Comparison of ENCODE assay signal across 1 cellular context in the genomic region with DNA sequence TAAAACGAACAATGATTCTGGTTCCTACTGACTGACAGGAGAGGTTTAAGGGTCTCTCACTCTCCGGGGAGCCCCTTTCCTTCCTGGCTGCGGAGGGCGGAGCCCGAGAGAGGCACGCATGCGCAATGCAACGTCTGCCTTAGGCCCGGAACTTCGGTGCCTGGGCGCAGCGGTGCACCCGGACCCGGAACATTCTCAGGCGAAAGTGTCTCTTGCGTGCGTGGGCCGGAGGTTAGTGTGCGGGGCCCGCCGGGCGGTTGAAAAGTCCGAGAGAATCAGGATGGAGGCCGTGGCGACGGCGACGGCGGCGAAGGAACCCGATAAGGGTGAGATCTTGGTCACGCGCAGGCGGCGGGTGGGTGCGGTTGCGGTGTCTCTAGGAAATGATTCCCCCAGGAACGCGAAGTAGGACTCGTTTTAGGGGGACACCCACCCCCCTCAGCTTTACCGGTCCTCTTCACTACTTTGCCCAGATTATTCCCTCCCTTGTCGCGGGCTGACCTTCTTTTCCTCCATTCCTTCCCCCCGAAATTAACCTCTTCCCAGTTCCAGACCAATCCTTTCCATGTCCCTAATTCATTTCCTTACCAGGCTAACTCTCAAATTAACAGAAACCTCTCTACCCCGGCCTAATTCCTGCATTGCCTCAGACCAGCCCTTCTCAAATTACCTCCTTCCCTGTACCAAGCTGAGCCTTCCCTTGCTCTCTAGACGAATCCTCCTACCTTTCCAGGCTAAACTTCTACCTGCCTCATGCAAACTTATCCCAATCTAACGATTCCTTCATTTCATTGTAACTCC.
TF ChIP-seq lines count a peak whose summit lies in the region.

A gene (plus strand): TSS at position 142 of the 801 bp plus-strand sequence. CDS start 139 bp downstream, at position 281.

TF ChIP-seq in HepG2, 621 proteins besides CTCF, POLR2A, EP300 and RAD21 (continued from another document and continues in another):
- TF ChIP-seq, protein P1, sequence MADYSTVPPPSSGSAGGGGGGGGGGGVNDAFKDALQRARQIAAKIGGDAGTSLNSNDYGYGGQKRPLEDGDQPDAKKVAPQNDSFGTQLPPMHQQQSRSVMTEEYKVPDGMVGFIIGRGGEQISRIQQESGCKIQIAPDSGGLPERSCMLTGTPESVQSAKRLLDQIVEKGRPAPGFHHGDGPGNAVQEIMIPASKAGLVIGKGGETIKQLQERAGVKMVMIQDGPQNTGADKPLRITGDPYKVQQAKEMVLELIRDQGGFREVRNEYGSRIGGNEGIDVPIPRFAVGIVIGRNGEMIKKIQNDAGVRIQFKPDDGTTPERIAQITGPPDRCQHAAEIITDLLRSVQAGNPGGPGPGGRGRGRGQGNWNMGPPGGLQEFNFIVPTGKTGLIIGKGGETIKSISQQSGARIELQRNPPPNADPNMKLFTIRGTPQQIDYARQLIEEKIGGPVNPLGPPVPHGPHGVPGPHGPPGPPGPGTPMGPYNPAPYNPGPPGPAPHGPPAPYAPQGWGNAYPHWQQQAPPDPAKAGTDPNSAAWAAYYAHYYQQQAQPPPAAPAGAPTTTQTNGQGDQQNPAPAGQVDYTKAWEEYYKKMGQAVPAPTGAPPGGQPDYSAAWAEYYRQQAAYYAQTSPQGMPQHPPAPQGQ (CRISPR knock-in tag; IDR thresholded peaks at IDR 0.05; ENCODE audit: borderline replicate concordance), result no peak
- TF ChIP-seq ZNF598 (CRISPR knock-in tag; IDR thresholded peaks at IDR 0.05; ENCODE audit: borderline replicate concordance) (peak; percentile 34; the same call in 1 of the 2 replicates), NFKB2 (CRISPR knock-in tag; IDR thresholded peaks at IDR 0.05; ENCODE audit: borderline replicate concordance) (peak; percentile 88), ELF3 (CRISPR knock-in tag; IDR thresholded peaks at IDR 0.05) (peak; percentile 92), ZNF253 (CRISPR knock-in tag; IDR thresholded peaks at IDR 0.05; ENCODE audit: borderline replicate concordance) (0 out of 2 replicates have a peak, but pooled peaks have one; percentile 49), SOX13 (IDR thresholded peaks at IDR 0.05) (no peak), SOX13 (CRISPR knock-in tag; conservative IDR thresholded peaks at IDR 0.05 in 1 of 2, IDR thresholded peaks at IDR 0.05 in 1 of 2) (peak; percentile 46 to 50; a peak in 1 of 4 replicates), NFRKB (IDR thresholded peaks at IDR 0.05) (no peak), KLF15 (CRISPR knock-in tag; IDR thresholded peaks at IDR 0.05; ENCODE audit: borderline replicate concordance) (no peak; the same call in 1 of the 2 replicates), POGZ (CRISPR knock-in tag; IDR thresholded peaks at IDR 0.05) (peak; percentile 76), ZNF572 (CRISPR knock-in tag; IDR thresholded peaks at IDR 0.05) (no peak), YY1 (IDR thresholded peaks at IDR 0.05; ENCODE audit: insufficient read depth, insufficient replicate concordance, low read depth, low read length) (peak; percentile 53), ZFP36 (IDR thresholded peaks at IDR 0.05; ENCODE audit: borderline replicate concordance, low read depth, low read length, partially characterized antibody) (no peak), TBP (CRISPR knock-in tag; IDR thresholded peaks at IDR 0.05) (no peak), KDM4B (CRISPR knock-in tag; IDR thresholded peaks at IDR 0.05) (0 out of 2 replicates have a peak, but pooled peaks have one; percentile 69), NR3C1 (CRISPR knock-in tag; IDR thresholded peaks at IDR 0.05) (no peak), ZNF292 (CRISPR knock-in tag; IDR thresholded peaks at IDR 0.05; ENCODE audit: borderline replicate concordance, low read depth) (no peak), ZNF44 (CRISPR knock-in tag; IDR thresholded peaks at IDR 0.05) (0 out of 2 replicates have a peak, but pooled peaks have one; percentile 30), DNMT3B (CRISPR knock-in tag; conservative IDR thresholded peaks at IDR 0.05) (0 out of 2 replicates have a peak, but pooled peaks have one; percentile 59), ZFP36L2 (CRISPR knock-in tag; IDR thresholded peaks at IDR 0.05) (peak; percentile 82; the same call in 1 of the 2 replicates), HOXA3 (CRISPR knock-in tag; IDR thresholded peaks at IDR 0.05) (peak; percentile 82), ZNF17 (CRISPR knock-in tag; IDR thresholded peaks at IDR 0.05) (no peak), HCFC1 (IDR thresholded peaks at IDR 0.05; ENCODE audit: low read depth, low read length) (peak; percentile 43; the same call in 1 of the 2 replicates), HNRNPLL (IDR thresholded peaks at IDR 0.05; ENCODE audit: low read depth, low read length, poor library complexity, severe bottlenecking) (peak; percentile 79), ZNF33B (CRISPR knock-in tag; IDR thresholded peaks at IDR 0.05) (0 out of 2 replicates have a peak, but pooled peaks have one; percentile 20), ZNF547 (CRISPR knock-in tag; IDR thresholded peaks at IDR 0.05) (peak; percentile 45; the same call in 1 of the 2 replicates), MLLT10 (CRISPR knock-in tag; IDR thresholded peaks at IDR 0.05) (no peak), ASH2L (IDR thresholded peaks at IDR 0.05; ENCODE audit: insufficient read length, low read depth, low read length) (peak; percentile 99), PAF1 (CRISPR knock-in tag; IDR thresholded peaks at IDR 0.05) (no peak), ZNF879 (CRISPR knock-in tag; IDR thresholded peaks at IDR 0.05) (peak; percentile 93), ZNF672 (CRISPR knock-in tag; IDR thresholded peaks at IDR 0.05) (no peak), CREB1 (IDR thresholded peaks at IDR 0.05) (0 out of 2 replicates have a peak, but pooled peaks have one; percentile 7), CREB1 (CRISPR knock-in tag; IDR thresholded peaks at IDR 0.05) (peak; percentile 54; the same call in 1 of the 2 replicates), KDM1A (CRISPR knock-in tag; IDR thresholded peaks at IDR 0.05) (no peak), NKX3-1 (CRISPR knock-in tag; IDR thresholded peaks at IDR 0.05) (peak; percentile 59), ZNF605 (CRISPR knock-in tag; IDR thresholded peaks at IDR 0.05) (no peak), ZNF839 (CRISPR knock-in tag; IDR thresholded peaks at IDR 0.05; ENCODE audit: borderline replicate concordance) (peak; percentile 67; the same call in 1 of the 2 replicates), ZFYVE20 (CRISPR knock-in tag; IDR thresholded peaks at IDR 0.05; ENCODE audit: borderline replicate concordance, low read depth) (no peak)
- TF ChIP-seq, protein P2, sequence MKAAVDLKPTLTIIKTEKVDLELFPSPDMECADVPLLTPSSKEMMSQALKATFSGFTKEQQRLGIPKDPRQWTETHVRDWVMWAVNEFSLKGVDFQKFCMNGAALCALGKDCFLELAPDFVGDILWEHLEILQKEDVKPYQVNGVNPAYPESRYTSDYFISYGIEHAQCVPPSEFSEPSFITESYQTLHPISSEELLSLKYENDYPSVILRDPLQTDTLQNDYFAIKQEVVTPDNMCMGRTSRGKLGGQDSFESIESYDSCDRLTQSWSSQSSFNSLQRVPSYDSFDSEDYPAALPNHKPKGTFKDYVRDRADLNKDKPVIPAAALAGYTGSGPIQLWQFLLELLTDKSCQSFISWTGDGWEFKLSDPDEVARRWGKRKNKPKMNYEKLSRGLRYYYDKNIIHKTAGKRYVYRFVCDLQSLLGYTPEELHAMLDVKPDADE (CRISPR knock-in tag; IDR thresholded peaks at IDR 0.05), result no peak
- TF ChIP-seq, protein P3, sequence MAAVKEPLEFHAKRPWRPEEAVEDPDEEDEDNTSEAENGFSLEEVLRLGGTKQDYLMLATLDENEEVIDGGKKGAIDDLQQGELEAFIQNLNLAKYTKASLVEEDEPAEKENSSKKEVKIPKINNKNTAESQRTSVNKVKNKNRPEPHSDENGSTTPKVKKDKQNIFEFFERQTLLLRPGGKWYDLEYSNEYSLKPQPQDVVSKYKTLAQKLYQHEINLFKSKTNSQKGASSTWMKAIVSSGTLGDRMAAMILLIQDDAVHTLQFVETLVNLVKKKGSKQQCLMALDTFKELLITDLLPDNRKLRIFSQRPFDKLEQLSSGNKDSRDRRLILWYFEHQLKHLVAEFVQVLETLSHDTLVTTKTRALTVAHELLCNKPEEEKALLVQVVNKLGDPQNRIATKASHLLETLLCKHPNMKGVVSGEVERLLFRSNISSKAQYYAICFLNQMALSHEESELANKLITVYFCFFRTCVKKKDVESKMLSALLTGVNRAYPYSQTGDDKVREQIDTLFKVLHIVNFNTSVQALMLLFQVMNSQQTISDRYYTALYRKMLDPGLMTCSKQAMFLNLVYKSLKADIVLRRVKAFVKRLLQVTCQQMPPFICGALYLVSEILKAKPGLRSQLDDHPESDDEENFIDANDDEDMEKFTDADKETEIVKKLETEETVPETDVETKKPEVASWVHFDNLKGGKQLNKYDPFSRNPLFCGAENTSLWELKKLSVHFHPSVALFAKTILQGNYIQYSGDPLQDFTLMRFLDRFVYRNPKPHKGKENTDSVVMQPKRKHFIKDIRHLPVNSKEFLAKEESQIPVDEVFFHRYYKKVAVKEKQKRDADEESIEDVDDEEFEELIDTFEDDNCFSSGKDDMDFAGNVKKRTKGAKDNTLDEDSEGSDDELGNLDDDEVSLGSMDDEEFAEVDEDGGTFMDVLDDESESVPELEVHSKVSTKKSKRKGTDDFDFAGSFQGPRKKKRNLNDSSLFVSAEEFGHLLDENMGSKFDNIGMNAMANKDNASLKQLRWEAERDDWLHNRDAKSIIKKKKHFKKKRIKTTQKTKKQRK (IDR thresholded peaks at IDR 0.05; ENCODE audit: low read length), result no peak
- TF ChIP-seq, protein P4, sequence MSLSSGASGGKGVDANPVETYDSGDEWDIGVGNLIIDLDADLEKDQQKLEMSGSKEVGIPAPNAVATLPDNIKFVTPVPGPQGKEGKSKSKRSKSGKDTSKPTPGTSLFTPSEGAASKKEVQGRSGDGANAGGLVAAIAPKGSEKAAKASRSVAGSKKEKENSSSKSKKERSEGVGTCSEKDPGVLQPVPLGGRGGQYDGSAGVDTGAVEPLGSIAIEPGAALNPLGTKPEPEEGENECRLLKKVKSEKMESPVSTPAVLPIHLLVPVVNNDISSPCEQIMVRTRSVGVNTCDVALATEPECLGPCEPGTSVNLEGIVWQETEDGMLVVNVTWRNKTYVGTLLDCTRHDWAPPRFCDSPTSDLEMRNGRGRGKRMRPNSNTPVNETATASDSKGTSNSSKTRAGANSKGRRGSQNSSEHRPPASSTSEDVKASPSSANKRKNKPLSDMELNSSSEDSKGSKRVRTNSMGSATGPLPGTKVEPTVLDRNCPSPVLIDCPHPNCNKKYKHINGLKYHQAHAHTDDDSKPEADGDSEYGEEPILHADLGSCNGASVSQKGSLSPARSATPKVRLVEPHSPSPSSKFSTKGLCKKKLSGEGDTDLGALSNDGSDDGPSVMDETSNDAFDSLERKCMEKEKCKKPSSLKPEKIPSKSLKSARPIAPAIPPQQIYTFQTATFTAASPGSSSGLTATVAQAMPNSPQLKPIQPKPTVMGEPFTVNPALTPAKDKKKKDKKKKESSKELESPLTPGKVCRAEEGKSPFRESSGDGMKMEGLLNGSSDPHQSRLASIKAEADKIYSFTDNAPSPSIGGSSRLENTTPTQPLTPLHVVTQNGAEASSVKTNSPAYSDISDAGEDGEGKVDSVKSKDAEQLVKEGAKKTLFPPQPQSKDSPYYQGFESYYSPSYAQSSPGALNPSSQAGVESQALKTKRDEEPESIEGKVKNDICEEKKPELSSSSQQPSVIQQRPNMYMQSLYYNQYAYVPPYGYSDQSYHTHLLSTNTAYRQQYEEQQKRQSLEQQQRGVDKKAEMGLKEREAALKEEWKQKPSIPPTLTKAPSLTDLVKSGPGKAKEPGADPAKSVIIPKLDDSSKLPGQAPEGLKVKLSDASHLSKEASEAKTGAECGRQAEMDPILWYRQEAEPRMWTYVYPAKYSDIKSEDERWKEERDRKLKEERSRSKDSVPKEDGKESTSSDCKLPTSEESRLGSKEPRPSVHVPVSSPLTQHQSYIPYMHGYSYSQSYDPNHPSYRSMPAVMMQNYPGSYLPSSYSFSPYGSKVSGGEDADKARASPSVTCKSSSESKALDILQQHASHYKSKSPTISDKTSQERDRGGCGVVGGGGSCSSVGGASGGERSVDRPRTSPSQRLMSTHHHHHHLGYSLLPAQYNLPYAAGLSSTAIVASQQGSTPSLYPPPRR (CRISPR knock-in tag; IDR thresholded peaks at IDR 0.05; ENCODE audit: borderline replicate concordance), result peak; percentile 22; the same call in 1 of the 2 replicates
- TF ChIP-seq, protein P5, sequence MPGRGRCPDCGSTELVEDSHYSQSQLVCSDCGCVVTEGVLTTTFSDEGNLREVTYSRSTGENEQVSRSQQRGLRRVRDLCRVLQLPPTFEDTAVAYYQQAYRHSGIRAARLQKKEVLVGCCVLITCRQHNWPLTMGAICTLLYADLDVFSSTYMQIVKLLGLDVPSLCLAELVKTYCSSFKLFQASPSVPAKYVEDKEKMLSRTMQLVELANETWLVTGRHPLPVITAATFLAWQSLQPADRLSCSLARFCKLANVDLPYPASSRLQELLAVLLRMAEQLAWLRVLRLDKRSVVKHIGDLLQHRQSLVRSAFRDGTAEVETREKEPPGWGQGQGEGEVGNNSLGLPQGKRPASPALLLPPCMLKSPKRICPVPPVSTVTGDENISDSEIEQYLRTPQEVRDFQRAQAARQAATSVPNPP (CRISPR knock-in tag; IDR thresholded peaks at IDR 0.05), result peak; percentile 51; the same call in 1 of the 2 replicates
- TF ChIP-seq, protein P6, sequence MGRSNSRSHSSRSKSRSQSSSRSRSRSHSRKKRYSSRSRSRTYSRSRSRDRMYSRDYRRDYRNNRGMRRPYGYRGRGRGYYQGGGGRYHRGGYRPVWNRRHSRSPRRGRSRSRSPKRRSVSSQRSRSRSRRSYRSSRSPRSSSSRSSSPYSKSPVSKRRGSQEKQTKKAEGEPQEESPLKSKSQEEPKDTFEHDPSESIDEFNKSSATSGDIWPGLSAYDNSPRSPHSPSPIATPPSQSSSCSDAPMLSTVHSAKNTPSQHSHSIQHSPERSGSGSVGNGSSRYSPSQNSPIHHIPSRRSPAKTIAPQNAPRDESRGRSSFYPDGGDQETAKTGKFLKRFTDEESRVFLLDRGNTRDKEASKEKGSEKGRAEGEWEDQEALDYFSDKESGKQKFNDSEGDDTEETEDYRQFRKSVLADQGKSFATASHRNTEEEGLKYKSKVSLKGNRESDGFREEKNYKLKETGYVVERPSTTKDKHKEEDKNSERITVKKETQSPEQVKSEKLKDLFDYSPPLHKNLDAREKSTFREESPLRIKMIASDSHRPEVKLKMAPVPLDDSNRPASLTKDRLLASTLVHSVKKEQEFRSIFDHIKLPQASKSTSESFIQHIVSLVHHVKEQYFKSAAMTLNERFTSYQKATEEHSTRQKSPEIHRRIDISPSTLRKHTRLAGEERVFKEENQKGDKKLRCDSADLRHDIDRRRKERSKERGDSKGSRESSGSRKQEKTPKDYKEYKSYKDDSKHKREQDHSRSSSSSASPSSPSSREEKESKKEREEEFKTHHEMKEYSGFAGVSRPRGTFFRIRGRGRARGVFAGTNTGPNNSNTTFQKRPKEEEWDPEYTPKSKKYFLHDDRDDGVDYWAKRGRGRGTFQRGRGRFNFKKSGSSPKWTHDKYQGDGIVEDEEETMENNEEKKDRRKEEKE (IDR thresholded peaks at IDR 0.05), result no peak
- TF ChIP-seq, protein P7, sequence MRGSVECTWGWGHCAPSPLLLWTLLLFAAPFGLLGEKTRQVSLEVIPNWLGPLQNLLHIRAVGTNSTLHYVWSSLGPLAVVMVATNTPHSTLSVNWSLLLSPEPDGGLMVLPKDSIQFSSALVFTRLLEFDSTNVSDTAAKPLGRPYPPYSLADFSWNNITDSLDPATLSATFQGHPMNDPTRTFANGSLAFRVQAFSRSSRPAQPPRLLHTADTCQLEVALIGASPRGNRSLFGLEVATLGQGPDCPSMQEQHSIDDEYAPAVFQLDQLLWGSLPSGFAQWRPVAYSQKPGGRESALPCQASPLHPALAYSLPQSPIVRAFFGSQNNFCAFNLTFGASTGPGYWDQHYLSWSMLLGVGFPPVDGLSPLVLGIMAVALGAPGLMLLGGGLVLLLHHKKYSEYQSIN (CRISPR knock-in tag; IDR thresholded peaks at IDR 0.05; ENCODE audit: borderline replicate concordance), result no peak
